Comparison of ENCODE assay signal across 10 cellular contexts in genomic region chr17:8867361-8867981, GRCh38. TPM values are rescaled to one million over a fixed set of nuclear protein-coding genes. Genes with fewer than 3 reads are reported as not detected.
A peak's percentile ranks its signal among the peaks of the same experiment; 100 is the strongest.
DNase-seq lines count a peak whose midpoint lies in the region; ATAC-seq and TF ChIP-seq lines count a peak whose summit lies in the region.
"Had no signal": no experiment of that assay in that cellular context is flagged by ENCODE, and none has a peak within 500 bp of the region (broad histone marks: within the 10 kb centered on the region; RNA-seq: fewer than 3 reads in every experiment).

A gene with protein sequence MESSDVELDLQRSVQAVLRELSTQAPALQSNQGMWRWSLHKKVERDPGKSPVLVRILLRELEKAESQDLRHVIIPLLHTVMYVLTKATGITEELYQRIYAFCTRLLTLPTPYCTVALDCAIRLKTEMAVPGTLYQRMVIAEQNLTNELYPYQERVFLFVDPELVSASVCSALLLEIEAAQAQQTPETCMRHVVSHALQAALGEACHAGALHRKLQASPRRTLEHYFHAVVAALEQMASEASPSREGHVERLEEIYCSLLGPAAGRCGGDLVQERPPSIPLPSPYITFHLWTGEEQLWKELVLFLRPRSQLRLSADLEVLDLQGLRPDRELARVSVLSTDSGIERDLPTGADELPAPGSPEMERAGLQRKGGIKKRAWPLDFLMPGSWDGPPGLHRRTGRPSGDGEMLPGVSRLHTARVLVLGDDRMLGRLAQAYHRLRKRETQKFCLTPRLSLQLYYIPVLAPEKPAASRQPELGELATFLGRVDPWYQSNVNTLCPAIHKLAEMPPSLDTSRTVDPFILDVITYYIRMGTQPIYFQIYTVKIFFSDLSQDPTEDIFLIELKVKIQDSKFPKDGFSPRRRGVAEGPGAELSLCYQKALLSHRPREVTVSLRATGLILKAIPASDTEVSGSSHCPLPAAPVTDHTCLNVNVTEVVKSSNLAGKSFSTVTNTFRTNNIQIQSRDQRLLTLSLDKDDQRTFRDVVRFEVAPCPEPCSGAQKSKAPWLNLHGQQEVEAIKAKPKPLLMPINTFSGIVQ (minus strand): TSS chr17:8867674. CDS start chr17:8849794, 17,880 bp downstream.

- no peak within 1 kb of the TSS for H3K4me3 Mint-ChIP-seq in neural crest cell

- no peaks in the 10 kb centered on the region for H3K36me3 Mint-ChIP-seq in activated naive CD4-positive, alpha-beta T cell treated with anti-CD3 and anti-CD28 coated beads, Interleukin-2, amount 50 U/mL, for 72 hours
- H3K36me3 Mint-ChIP-seq in neural crest cell (ENCODE audit: low read depth), result no peaks in the 10 kb centered on the region

- ATAC-seq in HG02798 (IDR thresholded peaks at IDR 0.05; ENCODE audit: poor library complexity, unreplicated experiment) (peak; percentile 41), GM19463 (IDR thresholded peaks at IDR 0.05; ENCODE audit: unreplicated experiment) (no peak)
- ATAC-seq in activated naive CD4-positive, alpha-beta T cell treated with anti-CD3 and anti-CD28 coated beads, Interleukin-2, amount 50 U/mL, for 72 hours, result peak; percentile 36 to 48

- DNase-seq in activated naive CD4-positive, alpha-beta T cell treated with anti-CD3 and anti-CD28 coated beads, Interleukin-2, amount 50 U/mL, for 72 hours (ENCODE audit: low spot score in 2 of 2), result peak in 1 of 2 donors; percentile 51
- DNase-seq in neural crest cell (ENCODE audit: low read depth, low spot score), result no peak
- DNase-seq in NCI-H446 treated with DMSO at 0.1 percent for 48 hours (lab: John Stamatoyannopoulos, UW), result no peak
- DNase-seq in NCI-H187 (lab: John Stamatoyannopoulos, UW), result no peak
- DNase-seq: NCI-H1417 treated with DMSO at 0.1 percent for 48 hours had no signal

- H3K4me3 ChIP-seq in GM12875 (ENCODE audit: low read depth, low read length), result peak within 1 kb of the TSS; percentile 89
- H3K4me3 ChIP-seq: SK-N-MC had no signal

- peaks cover 10% of the 10 kb centered on the region for H3K4me1 Mint-ChIP-seq in neural crest cell

- peak within 1 kb of the TSS in 1 of 2 donors; percentile 84 for H3K27ac Mint-ChIP-seq in activated naive CD4-positive, alpha-beta T cell treated with anti-CD3 and anti-CD28 coated beads, Interleukin-2, amount 50 U/mL, for 72 hours
- H3K27ac Mint-ChIP-seq in neural crest cell (ENCODE audit: unreplicated experiment), result peak within 1 kb of the TSS; percentile 23

- TF ChIP-seq CTCF in GM12875 (IDR thresholded peaks at IDR 0.05; ENCODE audit: borderline replicate concordance, insufficient read depth, low read depth, low read length) (no peak), neural crest cell (conservative IDR thresholded peaks at IDR 0.05) (no peak)

- H3K27me3 Mint-ChIP-seq in neural crest cell (ENCODE audit: low read depth), result no peaks in the 10 kb centered on the region

- no peaks in the 10 kb centered on the region for H3K9me3 Mint-ChIP-seq in activated naive CD4-positive, alpha-beta T cell treated with anti-CD3 and anti-CD28 coated beads, Interleukin-2, amount 50 U/mL, for 72 hours
- H3K9me3 Mint-ChIP-seq in neural crest cell, result no peaks in the 10 kb centered on the region

RNA-seq across cellular contexts. Expression of the gene that starts here (rescaled TPM):
- total RNA-seq in activated naive CD4-positive, alpha-beta T cell treated with anti-CD3 and anti-CD28 coated beads, Interleukin-2, amount 50 U/mL, for 72 hours, result 1 to 10 TPM in 1 of 2 donors, under 1 TPM in 1; 0.23 to 4.3 TPM
- total RNA-seq in neural crest cell, result not detected in 2 replicates
- total RNA-seq: osteocyte had no signal
